9 cellular contexts compared by ENCODE assay signal in genomic region chr10:110303681-110304080, GRCh38. TPM values are rescaled to one million over a fixed set of nuclear protein-coding genes. Genes with fewer than 3 reads are reported as not detected.
DNase-seq lines count a peak whose midpoint lies in the region; ATAC-seq and TF ChIP-seq lines count a peak whose summit lies in the region.
"Had no signal": no experiment of that assay in that cellular context is flagged by ENCODE, and none has a peak within 500 bp of the region (broad histone marks: within the 10 kb centered on the region; RNA-seq: fewer than 3 reads in every experiment).

No MANE protein-coding gene starts in this region.

- H3K23ac ChIP-seq in H9 (ENCODE audit: insufficient read length, low read depth, low read length), result no peak overlapping the region

- H3K4me2 ChIP-seq in H9 (ENCODE audit: insufficient read depth, insufficient read length, low read length) (peak overlapping the region; percentile 67), smooth muscle cell (peak overlapping the region; percentile 92)

- no peak overlapping the region for H4K8ac ChIP-seq in H9 (replicated peaks; ENCODE audit: insufficient read length, low read depth, low read length)

- ATAC-seq in WTC11, result no peak
- ATAC-seq in right cardiac atrium, result no peak
- no peak for ATAC-seq in GM19395 (IDR thresholded peaks at IDR 0.05; ENCODE audit: unreplicated experiment)
- no peak for ATAC-seq in GM21381 (IDR thresholded peaks at IDR 0.05; ENCODE audit: unreplicated experiment)

- no peak overlapping the region for H2BK12ac ChIP-seq in H9 (ENCODE audit: insufficient read length, low read depth, low read length)

- H3K27me3 Mint-ChIP-seq in H9 (ENCODE audit: low read depth), result no peaks in the 10 kb centered on the region
- no peaks in the 10 kb centered on the region for H3K27me3 Mint-ChIP-seq in WTC11 (ENCODE audit: low read depth)

- no peak overlapping the region for H2BK20ac ChIP-seq in H9 (ENCODE audit: low read depth, low read length, poor library complexity, severe bottlenecking)

- no CpG with 5 or more reads among the region's 4 CpGs for WGBS in H9 (ENCODE audit: extremely low coverage, insufficient read length, low lambda C conversion rate)
- 8% methylated on average over 4 of the region's 4 CpGs for WGBS in right cardiac atrium
- WGBS in smooth muscle cell (ENCODE audit: low lambda C conversion rate), result 7% methylated on average over 4 of the region's 4 CpGs

- no peak overlapping the region for H3K18ac ChIP-seq in H9 (ENCODE audit: insufficient read length, low read depth, low read length)

- H3K4me3 ChIP-seq in right cardiac atrium (ENCODE audit: low read length), result peak overlapping the region; percentile 81
- H3K4me3 ChIP-seq in smooth muscle cell, result peak overlapping the region; percentile 99

- H3K27ac Mint-ChIP-seq in H9 (peak overlapping the region; percentile 95 to 100 (median 99)), WTC11 (peak overlapping the region; percentile 95)

- peaks cover 2% of the 10 kb centered on the region for H3K79me1 ChIP-seq in H9 (ENCODE audit: insufficient read depth, low read depth, low read length, poor library complexity, severe bottlenecking)

- H3K9me3 Mint-ChIP-seq in H9, result no peaks in the 10 kb centered on the region
- no peaks in the 10 kb centered on the region for H3K9me3 Mint-ChIP-seq in WTC11

- CTCF ChIA-PET in WTC11 (lab: Charles Lee), result interaction anchor here (2.9 kb wide), 1 partner anchor 243 kb away, joined by 18 read pairs; no protein-coding TSS in a partner anchor

- H2BK120ac ChIP-seq in H9 (ENCODE audit: low read depth, low read length, poor library complexity, severe bottlenecking), result no peak overlapping the region

- no peaks in the 10 kb centered on the region for H3K4me1 ChIP-seq in H9 (ENCODE audit: insufficient read depth, low read length)
- no peaks in the 10 kb centered on the region for H3K4me1 ChIP-seq in right cardiac atrium (ENCODE audit: control insufficient read depth, insufficient read depth, low read length)
- peaks cover 14% of the 10 kb centered on the region for H3K4me1 ChIP-seq in smooth muscle cell (ENCODE audit: low read depth)

- H4K91ac ChIP-seq in H9 (ENCODE audit: insufficient read length, low read depth, low read length), result no peak overlapping the region

- H2BK5ac ChIP-seq in H9 (ENCODE audit: insufficient read length, low read length), result no peak overlapping the region

- no peak overlapping the region for H3K4ac ChIP-seq in H9 (ENCODE audit: low read depth, low read length)

- no peak overlapping the region for H4K5ac ChIP-seq in H9 (ENCODE audit: insufficient read length, low read depth, low read length)

- TF ChIP-seq CTCF in H9 (conservative IDR thresholded peaks at IDR 0.05) (no peak), WTC11 (IDR thresholded peaks at IDR 0.05) (no peak), smooth muscle cell (IDR thresholded peaks at IDR 0.05; ENCODE audit: borderline replicate concordance, insufficient read depth, poor library complexity, severe bottlenecking) (no peak)

- H3K79me2 ChIP-seq in H9 (ENCODE audit: insufficient read depth, low read length), result peaks cover 10% of the 10 kb centered on the region
- peaks cover 59% of the 10 kb centered on the region for H3K79me2 ChIP-seq in smooth muscle cell (ENCODE audit: low read depth)

- no peak overlapping the region for H3K14ac ChIP-seq in H9 (ENCODE audit: insufficient read depth, low read length)

- no peak overlapping the region for H2AFZ ChIP-seq in H9 (ENCODE audit: low read length)
- H2AFZ ChIP-seq in smooth muscle cell (ENCODE audit: low read depth), result no peak overlapping the region

- DNase-seq in H9 (no peak), WTC11 (ENCODE audit: low spot score) (no peak), right cardiac atrium (no peak), smooth muscle cell (lab: John Stamatoyannopoulos, UW; ENCODE audit: unreplicated experiment) (no peak), GOT3 (lab: John Stamatoyannopoulos, UW) (no peak), cerebellum (ENCODE audit: low spot score) (no peak)
- DNase-seq: activated CD4-positive, alpha-beta T cell treated with anti-CD3 and anti-CD28 coated beads for 4 hours had no signal

- peaks cover 15% of the 10 kb centered on the region for H3K36me3 ChIP-seq in smooth muscle cell (ENCODE audit: low read depth)

- no peak overlapping the region for H3T11ph ChIP-seq in H9 (ENCODE audit: low read length)

- intact Hi-C loops in right cardiac atrium (cut with DNase I), result no loop called here

- no peak overlapping the region for H3K27ac ChIP-seq in H9 (ENCODE audit: insufficient read length, low read depth, low read length)
- no peak overlapping the region for H3K27ac ChIP-seq in right cardiac atrium (ENCODE audit: low read length)
- H3K27ac ChIP-seq in smooth muscle cell (ENCODE audit: low read depth), result peak overlapping the region; percentile 95

- H3K23me2 ChIP-seq in H9 (ENCODE audit: insufficient read length, low read depth, low read length, poor library complexity, severe bottlenecking), result no peaks in the 10 kb centered on the region

- H3K36me3 Mint-ChIP-seq in H9 (ENCODE audit: insufficient read depth in 1 of 3, low read depth in 3 of 3), result peaks cover 25 to 51% (median 49%) of the 10 kb centered on the region in 3 experiments; a peak in 6 of 7 replicates
- H3K36me3 Mint-ChIP-seq in WTC11, result peaks cover 45% of the 10 kb centered on the region

- peaks cover 12 to 27% of the 10 kb centered on the region in 2 experiments for H3K4me1 Mint-ChIP-seq in H9
- peaks cover 32% of the 10 kb centered on the region for H3K4me1 Mint-ChIP-seq in WTC11

- no peak overlapping the region for H2AK5ac ChIP-seq in H9 (ENCODE audit: insufficient read length, low read length)

- no peak overlapping the region for H2BK15ac ChIP-seq in H9 (ENCODE audit: low read depth, low read length)

- H3K9ac ChIP-seq in H9 (ENCODE audit: extremely low read depth, insufficient read length, low read length), result peak overlapping the region; percentile 98
- H3K9ac ChIP-seq in smooth muscle cell (ENCODE audit: low read depth), result peak overlapping the region; percentile 99

- H3K4me3 Mint-ChIP-seq in H9, result peak overlapping the region; percentile 98 to 99
- H3K4me3 Mint-ChIP-seq in WTC11, result peak overlapping the region; percentile 95

- H3K56ac ChIP-seq in H9 (ENCODE audit: insufficient read length, low read depth, low read length), result no peak overlapping the region

- no peaks in the 10 kb centered on the region for H4K20me1 ChIP-seq in H9 (ENCODE audit: control insufficient read depth, insufficient read depth, insufficient read length)
- H4K20me1 ChIP-seq in smooth muscle cell (ENCODE audit: low read depth), result peaks cover 55% of the 10 kb centered on the region

- POLR2A ChIA-PET in WTC11 (lab: Charles Lee), result interaction anchor here (0.6 to 1.9 kb wide), 2 partner anchors 29 to 297 kb away, joined by 4 to 8 read pairs; no protein-coding TSS in a partner anchor

- H3K9me3 ChIP-seq in H9 (ENCODE audit: control insufficient read depth, low read depth, low read length), result no peaks in the 10 kb centered on the region
- H3K9me3 ChIP-seq in right cardiac atrium (ENCODE audit: control insufficient read depth, low read length), result no peaks in the 10 kb centered on the region
- H3K9me3 ChIP-seq in smooth muscle cell (replicated peaks; ENCODE audit: low read depth), result no peaks in the 10 kb centered on the region

- no peaks in the 10 kb centered on the region for H3K27me3 ChIP-seq in H9 (ENCODE audit: insufficient read depth, low read length)
- no peaks in the 10 kb centered on the region for H3K27me3 ChIP-seq in right cardiac atrium (ENCODE audit: control insufficient read depth, insufficient read depth)
- H3K27me3 ChIP-seq in smooth muscle cell (ENCODE audit: low read depth), result no peaks in the 10 kb centered on the region

- H3F3A ChIP-seq in smooth muscle cell (ENCODE audit: low read depth), result peaks cover 4% of the 10 kb centered on the region

TF ChIP-seq in WTC11, 78 proteins besides CTCF, POLR2A, EP300 and RAD21 (continues in another document):
- no peak for TF ChIP-seq ZNF396 (CRISPR knock-in tag; IDR thresholded peaks at IDR 0.05; ENCODE audit: borderline replicate concordance)
- no peak for TF ChIP-seq NR1H2 (CRISPR knock-in tag; IDR thresholded peaks at IDR 0.05)
- TF ChIP-seq ZNF317 (CRISPR knock-in tag; IDR thresholded peaks at IDR 0.05; ENCODE audit: borderline replicate concordance, low read depth), result no peak
- TF ChIP-seq STAT6 (CRISPR knock-in tag; conservative IDR thresholded peaks at IDR 0.05; ENCODE audit: low read depth), result no peak
- TF ChIP-seq ZNF232 (CRISPR knock-in tag; IDR thresholded peaks at IDR 0.05), result no peak
- TF ChIP-seq ZNF121 (CRISPR knock-in tag; IDR thresholded peaks at IDR 0.05), result no peak
- no peak for TF ChIP-seq IRF1 (CRISPR knock-in tag; IDR thresholded peaks at IDR 0.05)
- no peak for TF ChIP-seq JUN (CRISPR knock-in tag; IDR thresholded peaks at IDR 0.05)

RNA-seq across cellular contexts. Expression of gene SMNDC1, which starts 1.0 kb away (rescaled TPM):
- total RNA-seq in H9 (2021) (55.7 and 57.7 TPM in 2 replicates), WTC11 (2021) (37.7 to 55.9 TPM (median 40.2 TPM) in 3 replicates), right cardiac atrium (10 to 100 TPM; 21.9 to 24.3 (median 22.8) TPM), smooth muscle cell (17.7 and 25.6 TPM in 2 replicates), cerebellum (14.0 TPM)
- polyA plus RNA-seq in right cardiac atrium (10.1 TPM), smooth muscle cell (19.0 and 22.2 TPM in 2 replicates)
